ENCODE assay signal across 8 cellular contexts in genomic region chr1:2233997-2234761, GRCh38. TPM values are rescaled to one million over a fixed set of nuclear protein-coding genes. Genes with fewer than 3 reads are reported as not detected.
DNase-seq lines count a peak whose midpoint lies in the region; ATAC-seq and TF ChIP-seq lines count a peak whose summit lies in the region.

No MANE protein-coding gene starts in this region.

- H3K27me3 Mint-ChIP-seq in activated T-helper 17 cell treated with anti-CD3 and anti-CD28 coated beads, Interleukin-2, amount 50 U/mL, for 72 hours: no peaks in the 10 kb centered on the region
- H3K27me3 Mint-ChIP-seq in neural progenitor cell (ENCODE audit: insufficient read depth, low read depth): peaks cover 2% of the 10 kb centered on the region

- TF ChIP-seq POLR2A in NB4 (IDR thresholded peaks at IDR 0.05; ENCODE audit: extremely low read depth, insufficient read length) (no peak), tibial nerve (IDR thresholded peaks at IDR 0.05) (peak; percentile 1 to 40)

- H3K9me3 Mint-ChIP-seq in activated T-helper 17 cell treated with anti-CD3 and anti-CD28 coated beads, Interleukin-2, amount 50 U/mL, for 72 hours: no peaks in the 10 kb centered on the region
- H3K9me3 Mint-ChIP-seq in neural progenitor cell: no peaks in the 10 kb centered on the region

- peak; percentile 77 for DNase-seq in ELR (ENCODE audit: low read depth)
- DNase-seq in NB4 (ENCODE audit: low read depth): peak; percentile 99
- peak; percentile 80 to 97 for DNase-seq in fibroblast of lung (ENCODE audit: low read depth in 2 of 2)
- no peak for DNase-seq in neural progenitor cell (ENCODE audit: low spot score)
- peak; percentile 90 to 94 for DNase-seq in tibial nerve (ENCODE audit: low spot score in 2 of 2)
- DNase-seq in NCI-H748 (lab: John Stamatoyannopoulos, UW; ENCODE audit: unreplicated experiment): no peak

- H3K9ac ChIP-seq in fibroblast of lung (ENCODE audit: insufficient read depth, low read length): peak overlapping the region; percentile 52
- H3K9ac ChIP-seq in neural progenitor cell: no peak overlapping the region

- peak overlapping the region; percentile 48 for H3K4me3 ChIP-seq in NB4 (ENCODE audit: low read depth, low read length)
- H3K4me3 ChIP-seq in fibroblast of lung (replicated peaks in 1 of 4; ENCODE audit: control extremely low read depth in 1 of 4, insufficient read depth in 1 of 4, low read depth in 3 of 4, low read length in 4 of 4): peak overlapping the region; percentile 11 to 90 (median 18)
- H3K4me3 ChIP-seq in neural progenitor cell: no peak overlapping the region
- peak overlapping the region in 3 of 4 donors; percentile 24 to 60 (median 27) for H3K4me3 ChIP-seq in tibial nerve

- H4K20me1 ChIP-seq in fibroblast of lung (ENCODE audit: control insufficient read depth, extremely low read depth, insufficient read depth, low read length): peaks cover 4% of the 10 kb centered on the region
- H4K20me1 ChIP-seq in neural progenitor cell (ENCODE audit: low read depth): peaks cover 100% of the 10 kb centered on the region

- H3K4me1 ChIP-seq in fibroblast of lung (ENCODE audit: control insufficient read depth, extremely low read depth, insufficient read depth, low read length) (peaks cover 25% of the 10 kb centered on the region), neural progenitor cell (peaks cover 51% of the 10 kb centered on the region), tibial nerve (peaks cover 3 to 91% (median 86%) of the 10 kb centered on the region in 4 donors)

- no peak overlapping the region for H2AFZ ChIP-seq in fibroblast of lung (ENCODE audit: low read length)
- H2AFZ ChIP-seq in neural progenitor cell (replicated peaks): no peak overlapping the region

- H3K27me3 ChIP-seq in fibroblast of lung (ENCODE audit: control insufficient read depth, insufficient read depth, low read length): no peaks in the 10 kb centered on the region
- H3K27me3 ChIP-seq in neural progenitor cell: no peaks in the 10 kb centered on the region
- no peaks in the 10 kb centered on the region for H3K27me3 ChIP-seq in tibial nerve

- peak overlapping the region; percentile 85 for H3K27ac Mint-ChIP-seq in activated T-helper 17 cell treated with anti-CD3 and anti-CD28 coated beads, Interleukin-2, amount 50 U/mL, for 72 hours
- no peak overlapping the region for H3K27ac Mint-ChIP-seq in neural progenitor cell

- TF ChIP-seq EP300 in tibial nerve (IDR thresholded peaks at IDR 0.05): peak; percentile 91 to 98

- H3K27ac ChIP-seq in fibroblast of lung (ENCODE audit: insufficient read depth, low read length) (peak overlapping the region; percentile 50), neural progenitor cell (no peak overlapping the region), tibial nerve (peak overlapping the region; percentile 44 to 92 (median 82))

- peaks cover 12% of the 10 kb centered on the region for H3F3A ChIP-seq in neural progenitor cell (ENCODE audit: low read depth)

- peaks cover 41% of the 10 kb centered on the region for H3K4me1 Mint-ChIP-seq in activated T-helper 17 cell treated with anti-CD3 and anti-CD28 coated beads, Interleukin-2, amount 50 U/mL, for 72 hours
- peaks cover 62% of the 10 kb centered on the region for H3K4me1 Mint-ChIP-seq in neural progenitor cell

- peaks cover 96% of the 10 kb centered on the region for H3K79me2 ChIP-seq in fibroblast of lung (ENCODE audit: control insufficient read depth, insufficient read depth, low read length)
- peaks cover 100% of the 10 kb centered on the region for H3K79me2 ChIP-seq in neural progenitor cell (ENCODE audit: low read depth)

- H3K4me2 ChIP-seq in fibroblast of lung (ENCODE audit: extremely low read depth, insufficient read depth, low read length): peak overlapping the region; percentile 99
- no peak overlapping the region for H3K4me2 ChIP-seq in neural progenitor cell

- peak overlapping the region; percentile 99 for H3K4me3 Mint-ChIP-seq in activated T-helper 17 cell treated with anti-CD3 and anti-CD28 coated beads, Interleukin-2, amount 50 U/mL, for 72 hours
- H3K4me3 Mint-ChIP-seq in neural progenitor cell: peak overlapping the region; percentile 52

- peak; percentile 54 for ATAC-seq in activated T-helper 17 cell treated with anti-CD3 and anti-CD28 coated beads, Interleukin-2, amount 50 U/mL, for 72 hours (replicated peaks)
- no peak for ATAC-seq in GM18858 (IDR thresholded peaks at IDR 0.05; ENCODE audit: unreplicated experiment)

- H3K9me3 ChIP-seq in fibroblast of lung (ENCODE audit: control insufficient read depth, insufficient read depth, low read depth, low read length) (no peaks in the 10 kb centered on the region), neural progenitor cell (ENCODE audit: low read depth) (no peaks in the 10 kb centered on the region), tibial nerve (no peaks in the 10 kb centered on the region)

- TF ChIP-seq CTCF in NB4 (IDR thresholded peaks at IDR 0.05; ENCODE audit: low read depth, low read length) (no peak), fibroblast of lung (conservative IDR thresholded peaks at IDR 0.05 in 1 of 2, IDR thresholded peaks at IDR 0.05 in 1 of 2; ENCODE audit: low read depth in 1 of 2, low read length in 2 of 2) (no peak), neural progenitor cell (IDR thresholded peaks at IDR 0.05) (no peak), tibial nerve (IDR thresholded peaks at IDR 0.05) (peak in 1 of 5 experiments; percentile 22)

- H3K36me3 ChIP-seq in fibroblast of lung (ENCODE audit: control insufficient read depth, insufficient read depth, low read length) (peaks cover 12% of the 10 kb centered on the region), neural progenitor cell (no peaks in the 10 kb centered on the region), tibial nerve (no peaks in the 10 kb centered on the region)

- H3K36me3 Mint-ChIP-seq in activated T-helper 17 cell treated with anti-CD3 and anti-CD28 coated beads, Interleukin-2, amount 50 U/mL, for 72 hours (ENCODE audit: low read depth): peaks cover 59% of the 10 kb centered on the region
- peaks cover 9% of the 10 kb centered on the region for H3K36me3 Mint-ChIP-seq in neural progenitor cell

- WGBS in tibial nerve, 2 donors: 3 to 6% methylated on average over 25 of the region's 27 CpGs

RNA-seq across cellular contexts. Expression of gene SKI, which starts 6.1 kb away (rescaled TPM):
- 10 to 100 TPM; 39.5 to 52.1 TPM for total RNA-seq in activated T-helper 17 cell treated with anti-CD3 and anti-CD28 coated beads, Interleukin-2, amount 50 U/mL, for 72 hours
- 18.0 and 21.8 TPM in 2 replicates for total RNA-seq in fibroblast of lung
- 11.6 and 18.3 TPM in 2 replicates for polyA plus RNA-seq in fibroblast of lung
- polyA plus RNA-seq in fibroblast of lung (2012): 30.8 and 38.0 TPM in 2 replicates
- polyA minus RNA-seq in fibroblast of lung (ENCODE audit: low replicate concordance): 18.0 and 19.2 TPM in 2 replicates
- 7.4 and 15.7 TPM in 2 replicates for total RNA-seq in neural progenitor cell (ENCODE audit: low replicate concordance)
- total RNA-seq in tibial nerve: 100 to 1,000 TPM in 1 of 4 donors, 10 to 100 TPM in 3; 62.8 to 100 (median 72.2) TPM

RNA-seq across cellular contexts. Expression of gene FAAP20, which starts 39.6 kb away (rescaled TPM):
- total RNA-seq in activated T-helper 17 cell treated with anti-CD3 and anti-CD28 coated beads, Interleukin-2, amount 50 U/mL, for 72 hours: 10 to 100 TPM; 56.7 to 68.3 TPM
- total RNA-seq in fibroblast of lung (21.5 and 23.1 TPM in 2 replicates), neural progenitor cell (ENCODE audit: low replicate concordance) (11.3 and 68.2 TPM in 2 replicates), tibial nerve (10 to 100 TPM; 32.8 to 60.9 (median 47.3) TPM)
- polyA plus RNA-seq in fibroblast of lung: 8.2 and 9.7 TPM in 2 replicates
- polyA plus RNA-seq in fibroblast of lung (2012): 39.4 and 46.3 TPM in 2 replicates
- polyA minus RNA-seq in fibroblast of lung (ENCODE audit: low replicate concordance): 6.5 and 10.0 TPM in 2 replicates

Comparison
In these comparisons a context has a peak if more than half of its experiments do, and no peak if none do; other contexts are left out.
1. DNase-seq: peak in ELR (single experiment), NB4 (single experiment), fibroblast of lung (2 of 2) and tibial nerve (2 of 2); none in neural progenitor cell (single experiment) and NCI-H748 (single experiment).